In genomic region chr2:177908182-177908581, GRCh38 we compare ENCODE assay signal across 19 cellular contexts.
A peak's percentile ranks its signal among the peaks of the same experiment; 100 is the strongest.
DNase-seq lines count a peak whose midpoint lies in the region; ATAC-seq, FAIRE-seq and TF ChIP-seq lines count a peak whose summit lies in the region.
"Had no signal": no experiment of that assay in that cellular context is flagged by ENCODE, and none has a peak within 500 bp of the region (broad histone marks: within the 10 kb centered on the region; RNA-seq: fewer than 3 reads in every experiment).

No MANE protein-coding gene starts in this region.

- no peak overlapping the region for H3K27ac Mint-ChIP-seq in MCF 10A (ENCODE audit: low read depth, unreplicated experiment)
- peak overlapping the region; percentile 33 for H3K27ac Mint-ChIP-seq in type B pancreatic cell
- H3K27ac Mint-ChIP-seq: activated B cell treated with CpG ODN at 0.5 μM for 24 hours; activated naive CD8-positive, alpha-beta T cell treated with anti-CD3 and anti-CD28 coated beads for 36 hours; CD8-positive, alpha-beta memory T cell; memory B cell; stimulated activated effector memory CD8-positive, alpha-beta T cell treated with anti-CD3 and anti-CD28 coated beads, Interleukin-12 subunit alpha, Interleukin-12 subunit beta, amount 100 ng/mL, for 72 hours had no signal

- CTCF ChIA-PET in mammary epithelial cell (lab: Charles Lee; ENCODE audit: low non-redundant PET), result no interaction called here
- CTCF ChIA-PET in MCF 10A (lab: Yijun Ruan, JAX), result interaction anchor here (1.0 to 1.5 kb wide), 4 partner anchors 10 to 204 kb away, joined by 3 to 4 read pairs (median 3); partner anchors contain the start of gene RBM45
- CTCF ChIA-PET in K562 (lab: Yijun Ruan, JAX; ENCODE audit: low intra/inter-chr PET ratio), result no interaction called here

- H2AFZ ChIP-seq in mammary epithelial cell (ENCODE audit: low read depth, low read length) (no peak overlapping the region), K562 (ENCODE audit: low read depth, low read length) (no peak overlapping the region)

- no peaks in the 10 kb centered on the region for H3K9me3 ChIP-seq in mammary epithelial cell (replicated peaks; ENCODE audit: insufficient read depth, low read length)
- no peaks in the 10 kb centered on the region for H3K9me3 ChIP-seq in K562 (replicated peaks; ENCODE audit: control insufficient read depth, insufficient read depth, low read depth, low read length)
- H3K9me3 ChIP-seq: A549 had no signal

- dilution Hi-C loops in mammary epithelial cell (cut with HindIII; ENCODE audit: low sequenced_read_pairs), result no loop called here

- H3K4me3 ChIP-seq in mammary epithelial cell (replicated peaks in 1 of 3; ENCODE audit: insufficient read depth in 1 of 3, low read depth in 2 of 3, low read length in 3 of 3), result no peak overlapping the region
- H3K4me3 ChIP-seq in K562, result no peak overlapping the region
- H3K4me3 ChIP-seq: A549 had no signal

- no TSS peak for BruUV-seq in mammary epithelial cell (replicated peaks; lab: Mats Ljungman, UMichigan)
- no TSS peak for BruUV-seq in MCF 10A (replicated peaks; lab: Mats Ljungman, UMichigan)
- BruUV-seq in K562 (replicated peaks; lab: Mats Ljungman, UMichigan), result no TSS peak

- TF ChIP-seq CTCF in mammary epithelial cell (conservative IDR thresholded peaks at IDR 0.05 in 1 of 2, IDR thresholded peaks at IDR 0.05 in 1 of 2; ENCODE audit: extremely low read depth in 1 of 2, insufficient read depth in 1 of 2, low read depth in 1 of 2, low read length in 2 of 2), result no peak
- TF ChIP-seq CTCF in MCF 10A (IDR thresholded peaks at IDR 0.05; ENCODE audit: unreplicated experiment), result no peak
- TF ChIP-seq CTCF in K562 (IDR thresholded peaks at IDR 0.05 in 2 of 3, conservative IDR thresholded peaks at IDR 0.05 in 1 of 3; ENCODE audit: insufficient read depth in 2 of 3, low read depth in 1 of 3, low read length in 3 of 3), result no peak
- TF ChIP-seq CTCF in type B pancreatic cell (conservative IDR thresholded peaks at IDR 0.05), result no peak

- FAIRE-seq in K562 (lab: Jason Lieb, UNC), result no peak
- FAIRE-seq: A549, GM18507 had no signal

- peaks cover 12% of the 10 kb centered on the region for H3K4me1 ChIP-seq in mammary epithelial cell (ENCODE audit: insufficient read depth, low read length)
- H3K4me1 ChIP-seq in K562 (replicated peaks in 1 of 2; ENCODE audit: control insufficient read depth in 2 of 2, insufficient read depth in 2 of 2, low read length in 2 of 2), result no peaks in the 10 kb centered on the region; a peak in 1 of 5 replicates
- H3K4me1 ChIP-seq: A549 had no signal

- no peak for TF ChIP-seq EP300 in K562 (IDR thresholded peaks at IDR 0.05; ENCODE audit: low read length)

- intact Hi-C loops in mammary epithelial cell (cut with micrococcal nuclease) (loop anchor here (5.0 kb wide), 1 partner anchor 74 kb away; no protein-coding TSS in a partner anchor), MCF 10A (cut with micrococcal nuclease) (no loop called here), K562 (cut with micrococcal nuclease) (loop anchor here (5.0 to 10.0 kb wide), 3 partner anchors 74 to 194 kb away; no protein-coding TSS in a partner anchor)

- H3K9me3 Mint-ChIP-seq in MCF 10A (ENCODE audit: unreplicated experiment) (no peaks in the 10 kb centered on the region), type B pancreatic cell (no peaks in the 10 kb centered on the region)
- H3K9me3 Mint-ChIP-seq: activated B cell treated with CpG ODN at 0.5 μM for 24 hours; activated naive CD8-positive, alpha-beta T cell treated with anti-CD3 and anti-CD28 coated beads for 36 hours; CD8-positive, alpha-beta memory T cell; memory B cell; stimulated activated effector memory CD8-positive, alpha-beta T cell treated with anti-CD3 and anti-CD28 coated beads, Interleukin-12 subunit alpha, Interleukin-12 subunit beta, amount 100 ng/mL, for 72 hours had no signal

- TF ChIP-seq RAD21 in K562 (CRISPR knock-in tag; conservative IDR thresholded peaks at IDR 0.05 in 1 of 2, IDR thresholded peaks at IDR 0.05 in 1 of 2), result no peak

- no peak overlapping the region for H3K27ac ChIP-seq in mammary epithelial cell (ENCODE audit: insufficient read depth, low read depth, low read length)
- no peak overlapping the region for H3K27ac ChIP-seq in K562 (ENCODE audit: extremely low read depth, low read depth, low read length)
- H3K27ac ChIP-seq: A549 had no signal

- in situ Hi-C loops in mammary epithelial cell (cut with MboI; ENCODE audit: low sequenced_read_pairs in 2 of 2) (no loop called here), K562 (cut with MboI) (no loop called here)

- WGBS in mammary epithelial cell (ENCODE audit: low coverage, missing lambda C conversion rate), result 100% methylated on average over 2 of the region's 2 CpGs
- WGBS in K562 (ENCODE audit: insufficient coverage, low coverage, missing lambda C conversion rate), result 3% methylated on average over 2 of the region's 2 CpGs

- H3K79me2 ChIP-seq in mammary epithelial cell (ENCODE audit: insufficient read depth, low read length), result no peaks in the 10 kb centered on the region
- no peaks in the 10 kb centered on the region for H3K79me2 ChIP-seq in K562 (ENCODE audit: control insufficient read depth, insufficient read depth, low read length)

- DNase-seq in mammary epithelial cell (peak; percentile 11), MCF 10A (ENCODE audit: unreplicated experiment) (no peak), HT1080 (ENCODE audit: low read depth) (peak; percentile 64), K562 (ENCODE audit: extremely low read depth in 1 of 4, low spot score in 3 of 4) (peak in 1 of 4 experiments; percentile 8), type B pancreatic cell (ENCODE audit: extremely low spot score, unreplicated experiment) (no peak), superior temporal gyrus (ENCODE audit: extremely low spot score) (no peak), GM03348 (ENCODE audit: low spot score) (no peak), HUDEP-2 (lab: John Stamatoyannopoulos, UW; ENCODE audit: unreplicated experiment in 76 of 76) (no peak)
- DNase-seq: activated B cell treated with CpG ODN at 0.5 μM for 24 hours; activated naive CD8-positive, alpha-beta T cell treated with anti-CD3 and anti-CD28 coated beads for 36 hours; caudate nucleus; CD8-positive, alpha-beta memory T cell; effector CD8-positive, alpha-beta T cell; NCI-H226 had no signal

- H3K36me3 ChIP-seq in mammary epithelial cell (ENCODE audit: insufficient read depth, low read length) (no peaks in the 10 kb centered on the region), K562 (ENCODE audit: control insufficient read depth, insufficient read depth, low read length) (no peaks in the 10 kb centered on the region)

- TF ChIP-seq POLR2A in K562 (conservative IDR thresholded peaks at IDR 0.05), result no peak

- H4K20me1 ChIP-seq in mammary epithelial cell (ENCODE audit: insufficient read depth, low read length), result no peaks in the 10 kb centered on the region
- H4K20me1 ChIP-seq in K562 (replicated peaks; ENCODE audit: control insufficient read depth, insufficient read depth, low read length), result no peaks in the 10 kb centered on the region

- H3K27me3 ChIP-seq in mammary epithelial cell (ENCODE audit: insufficient read depth, low read length), result no peaks in the 10 kb centered on the region
- no peaks in the 10 kb centered on the region for H3K27me3 ChIP-seq in K562 (ENCODE audit: control insufficient read depth in 2 of 2, insufficient read depth in 2 of 2, low read length in 2 of 2)

- H3K9ac ChIP-seq in mammary epithelial cell (ENCODE audit: insufficient read depth, low read length), result no peak overlapping the region
- H3K9ac ChIP-seq in K562 (ENCODE audit: insufficient read depth in 1 of 2, low read depth in 2 of 2, low read length in 2 of 2), result no peak overlapping the region

- H3K27me3 Mint-ChIP-seq in MCF 10A (ENCODE audit: insufficient read depth, unreplicated experiment) (no peaks in the 10 kb centered on the region), type B pancreatic cell (peaks cover 6% of the 10 kb centered on the region)
- H3K27me3 Mint-ChIP-seq: activated B cell treated with CpG ODN at 0.5 μM for 24 hours had no signal

- H3K4me2 ChIP-seq in mammary epithelial cell (ENCODE audit: insufficient read depth, low read depth, low read length), result no peak overlapping the region
- H3K4me2 ChIP-seq in K562 (ENCODE audit: insufficient read depth, low read length), result no peak overlapping the region
- H3K4me2 ChIP-seq: A549 had no signal

- H3K36me3 Mint-ChIP-seq in MCF 10A (ENCODE audit: insufficient read depth, unreplicated experiment) (no peaks in the 10 kb centered on the region), type B pancreatic cell (no peaks in the 10 kb centered on the region)
- H3K36me3 Mint-ChIP-seq: activated naive CD8-positive, alpha-beta T cell treated with anti-CD3 and anti-CD28 coated beads for 36 hours; CD8-positive, alpha-beta memory T cell; memory B cell; stimulated activated effector memory CD8-positive, alpha-beta T cell treated with anti-CD3 and anti-CD28 coated beads, Interleukin-12 subunit alpha, Interleukin-12 subunit beta, amount 100 ng/mL, for 72 hours had no signal

- no peaks in the 10 kb centered on the region for H3K9me1 ChIP-seq in K562 (ENCODE audit: control insufficient read depth, insufficient read depth, low read length)

- H3K4me3 Mint-ChIP-seq in MCF 10A (ENCODE audit: unreplicated experiment) (no peak overlapping the region), type B pancreatic cell (no peak overlapping the region)
- H3K4me3 Mint-ChIP-seq: activated B cell treated with CpG ODN at 0.5 μM for 24 hours; activated naive CD8-positive, alpha-beta T cell treated with anti-CD3 and anti-CD28 coated beads for 36 hours; CD8-positive, alpha-beta memory T cell; memory B cell; stimulated activated effector memory CD8-positive, alpha-beta T cell treated with anti-CD3 and anti-CD28 coated beads, Interleukin-12 subunit alpha, Interleukin-12 subunit beta, amount 100 ng/mL, for 72 hours had no signal

- no peak; the same call in 2 of the 3 replicates for ATAC-seq in K562
- ATAC-seq: A549; sciatic nerve; stimulated activated effector memory CD8-positive, alpha-beta T cell treated with anti-CD3 and anti-CD28 coated beads, Interleukin-12 subunit alpha, Interleukin-12 subunit beta, amount 100 ng/mL, for 72 hours had no signal

- H3K4me1 Mint-ChIP-seq in MCF 10A (ENCODE audit: insufficient read depth, unreplicated experiment) (peaks cover 11% of the 10 kb centered on the region), type B pancreatic cell (ENCODE audit: unreplicated experiment) (peaks cover 20% of the 10 kb centered on the region)
- H3K4me1 Mint-ChIP-seq: activated B cell treated with CpG ODN at 0.5 μM for 24 hours, memory B cell had no signal

- POLR2A ChIA-PET in MCF 10A (lab: Yijun Ruan, JAX) (interaction anchor here (0.7 kb wide), 1 partner anchor 1366 kb away, joined by 3 read pairs; no protein-coding TSS in a partner anchor), K562 (lab: Yijun Ruan, JAX) (interaction anchor here (1.0 kb wide), 1 partner anchor 14 kb away, joined by 5 read pairs; no protein-coding TSS in a partner anchor)

TF ChIP-seq in K562, 482 proteins besides CTCF, POLR2A, EP300 and RAD21 (continues in another document):
- TF ChIP-seq ZNF41 (CRISPR knock-in tag; conservative IDR thresholded peaks at IDR 0.05) (no peak), GATA2 (CRISPR knock-in tag; IDR thresholded peaks at IDR 0.05) (no peak)

Comparison
In these comparisons a context has a peak if more than half of its experiments do, and no peak if none do; other contexts are left out.
1. DNase-seq: peak in mammary epithelial cell (single experiment) and HT1080 (single experiment); none in MCF 10A (single experiment), type B pancreatic cell (single experiment), superior temporal gyrus (single experiment), GM03348 (single experiment) and HUDEP-2 (0 of 76).